In the genomic region with DNA sequence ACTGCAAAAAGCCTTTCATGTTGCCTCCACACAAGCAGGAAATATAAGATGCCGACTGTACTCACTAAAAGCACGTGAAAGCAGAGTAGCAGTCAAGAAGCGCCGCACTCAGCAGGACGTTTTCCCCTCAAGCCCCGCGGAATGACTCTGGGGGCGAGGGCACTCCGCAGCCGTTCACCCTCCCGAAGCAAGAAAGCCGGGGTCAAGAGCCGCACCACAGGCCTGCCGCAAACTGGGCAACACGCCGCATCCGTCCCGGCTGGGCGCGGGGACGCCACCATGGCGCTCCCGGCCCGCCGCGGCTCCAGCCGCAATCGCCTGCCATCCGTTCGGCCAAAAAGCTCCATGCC, we compare ENCODE assay signal across 8 cellular contexts. TPM values are rescaled to one million over a fixed set of nuclear protein-coding genes. Genes with fewer than 3 reads are reported as not detected.
DNase-seq lines count a peak whose midpoint lies in the region; ATAC-seq and TF ChIP-seq lines count a peak whose summit lies in the region.

No MANE protein-coding gene starts in this region.

- no peak for TF ChIP-seq POLR2A in tibial nerve (IDR thresholded peaks at IDR 0.05)

- no peaks in the 10 kb centered on the region for H3K9me3 Mint-ChIP-seq in dendritic cell treated with granulocyte-macrophage colony-stimulating factor and Interleukin-4, amounts not matched to agents 40 ng/mL and 50 ng/mL, for 4 days
- H3K9me3 Mint-ChIP-seq in memory B cell: peaks cover 2% of the 10 kb centered on the region

- H3K27ac Mint-ChIP-seq in dendritic cell treated with granulocyte-macrophage colony-stimulating factor and Interleukin-4, amounts not matched to agents 40 ng/mL and 50 ng/mL, for 4 days: peak overlapping the region; percentile 97
- peak overlapping the region; percentile 98 for H3K27ac Mint-ChIP-seq in memory B cell

- H3K4me3 ChIP-seq in tibial nerve: peak overlapping the region; percentile 63 to 82 (median 75)

- no peaks in the 10 kb centered on the region for H3K27me3 ChIP-seq in tibial nerve

- H3K27me3 Mint-ChIP-seq in dendritic cell treated with granulocyte-macrophage colony-stimulating factor and Interleukin-4, amounts not matched to agents 40 ng/mL and 50 ng/mL, for 4 days: no peaks in the 10 kb centered on the region
- no peaks in the 10 kb centered on the region for H3K27me3 Mint-ChIP-seq in memory B cell

- H3K4me3 Mint-ChIP-seq in dendritic cell treated with granulocyte-macrophage colony-stimulating factor and Interleukin-4, amounts not matched to agents 40 ng/mL and 50 ng/mL, for 4 days: peak overlapping the region; percentile 96
- peak overlapping the region; percentile 97 for H3K4me3 Mint-ChIP-seq in memory B cell

- TF ChIP-seq CTCF in tibial nerve (IDR thresholded peaks at IDR 0.05): no peak

- no peak for TF ChIP-seq EP300 in tibial nerve (IDR thresholded peaks at IDR 0.05)

- peak overlapping the region; percentile 74 to 95 (median 94) for H3K27ac ChIP-seq in tibial nerve

- H3K4me1 Mint-ChIP-seq in dendritic cell treated with granulocyte-macrophage colony-stimulating factor and Interleukin-4, amounts not matched to agents 40 ng/mL and 50 ng/mL, for 4 days (ENCODE audit: low read depth): peaks cover 36% of the 10 kb centered on the region
- peaks cover 33% of the 10 kb centered on the region for H3K4me1 Mint-ChIP-seq in memory B cell

- H3K36me3 Mint-ChIP-seq in dendritic cell treated with granulocyte-macrophage colony-stimulating factor and Interleukin-4, amounts not matched to agents 40 ng/mL and 50 ng/mL, for 4 days (ENCODE audit: low read depth): peaks cover 63% of the 10 kb centered on the region
- H3K36me3 Mint-ChIP-seq in memory B cell: peaks cover 29% of the 10 kb centered on the region

- DNase-seq in stimulated activated CD4-positive, alpha-beta T cell treated with anti-CD3 and anti-CD28 coated beads, Interleukin-2, amount 100 ng/mL, for 4 hours (ENCODE audit: low read depth): peak; percentile 13
- no peak for DNase-seq in stimulated activated CD4-positive, alpha-beta T cell treated with anti-CD3 and anti-CD28 coated beads, Interleukin-2, amount 100 ng/mL, for 24 hours
- DNase-seq in RKO (ENCODE audit: low spot score): peak; percentile 34
- no peak for DNase-seq in memory B cell (ENCODE audit: low spot score in 2 of 2)
- DNase-seq in tibial nerve (ENCODE audit: low spot score in 2 of 2): peak; percentile 14 to 18
- DNase-seq in DMS79 treated with DMSO at 0.1 percent for 48 hours (lab: John Stamatoyannopoulos, UW): no peak

- peaks cover 0 to 42% (median 0%) of the 10 kb centered on the region in 3 donors for H3K36me3 ChIP-seq in tibial nerve

- intact Hi-C loops in dendritic cell treated with granulocyte-macrophage colony-stimulating factor and Interleukin-4, amounts not matched to agents 40 ng/mL and 50 ng/mL, for 4 days (cut with micrococcal nuclease): loop anchor here (1.0 to 2.0 kb wide), 3 partner anchors 29 to 330 kb away; a partner anchor contains a TSS

- H3K9me3 ChIP-seq in tibial nerve: no peaks in the 10 kb centered on the region

- H3K4me1 ChIP-seq in tibial nerve: peaks cover 0 to 30% (median 12%) of the 10 kb centered on the region in 4 donors

- 0 to 5% methylated on average over 10 to 19 of the region's 30 CpGs for WGBS in tibial nerve, 2 donors

- ATAC-seq in HG02943 (IDR thresholded peaks at IDR 0.05; ENCODE audit: low read depth, unreplicated experiment) (peak; percentile 32), memory B cell (ENCODE audit: low read depth) (peak; percentile 33)

RNA-seq across cellular contexts. Expression of a gene that starts 0.4 kb away (rescaled TPM):
- 1,000 to 10,000 TPM in 3 of 4 donors, 100 to 1,000 TPM in 1; 864 to 1,599 (median 1,240) TPM for total RNA-seq in tibial nerve

RNA-seq across cellular contexts. Expression of a gene that starts 29.1 kb away (rescaled TPM):
- 10 to 100 TPM in 2 of 4 donors, 1 to 10 TPM in 2; 3.8 to 11.7 (median 8.9) TPM for total RNA-seq in tibial nerve

Comparison
In these comparisons a context has a peak if more than half of its experiments do, and no peak if none do; other contexts are left out.
1. DNase-seq: peak in stimulated activated CD4-positive, alpha-beta T cell treated with anti-CD3 and anti-CD28 coated beads, Interleukin-2, amount 100 ng/mL, for 4 hours (single experiment), RKO (single experiment) and tibial nerve (2 of 2); none in stimulated activated CD4-positive, alpha-beta T cell treated with anti-CD3 and anti-CD28 coated beads, Interleukin-2, amount 100 ng/mL, for 24 hours (0 of 2), memory B cell (0 of 2) and DMS79 treated with DMSO at 0.1 percent for 48 hours (single experiment).